Comparison of ENCODE assay signal across 10 cellular contexts in genomic region chr14:75049731-75050201, GRCh38. TPM values are rescaled to one million over a fixed set of nuclear protein-coding genes. Genes with fewer than 3 reads are reported as not detected.
DNase-seq lines count a peak whose midpoint lies in the region; ATAC-seq and TF ChIP-seq lines count a peak whose summit lies in the region.
"Had no signal": no experiment of that assay in that cellular context is flagged by ENCODE, and none has a peak within 500 bp of the region (broad histone marks: within the 10 kb centered on the region; RNA-seq: fewer than 3 reads in every experiment).

No MANE protein-coding gene starts in this region.

- no peak overlapping the region for H2AK5ac ChIP-seq in trophoblast cell (ENCODE audit: low read length)

- peak overlapping the region; percentile 84 to 92 for H3K27ac ChIP-seq in left lung
- H3K27ac ChIP-seq in upper lobe of left lung, result peak overlapping the region; percentile 87 to 93 (median 90)
- H3K27ac ChIP-seq in trophoblast cell (ENCODE audit: low read depth, low read length), result no peak overlapping the region

- intact Hi-C loops in Right ventricle myocardium superior (cut with DNase I) (no loop called here), left cardiac atrium (cut with DNase I) (no loop called here), left lung (cut with DNase I) (no loop called here)

- WGBS in upper lobe of left lung, 2 donors, result 39 to 57% methylated on average over 3 of the region's 3 CpGs
- WGBS in trophoblast cell (ENCODE audit: extremely low coverage, insufficient coverage, insufficient read length), result no CpG with 5 or more reads among the region's 3 CpGs

- peaks cover 27% of the 10 kb centered on the region for H3K36me3 Mint-ChIP-seq in activated naive CD8-positive, alpha-beta T cell

- H3K79me1 ChIP-seq in trophoblast cell (ENCODE audit: low read length), result peaks cover 6% of the 10 kb centered on the region

- H3K4ac ChIP-seq in trophoblast cell (ENCODE audit: low read depth, low read length), result no peak overlapping the region

- no peak overlapping the region for H3K27ac Mint-ChIP-seq in activated naive CD8-positive, alpha-beta T cell

- TF ChIP-seq EP300 in upper lobe of left lung (IDR thresholded peaks at IDR 0.05), result no peak

- TF ChIP-seq POLR2A in upper lobe of left lung (IDR thresholded peaks at IDR 0.05), result no peak

- no peaks in the 10 kb centered on the region for H3K36me3 ChIP-seq in left lung
- H3K36me3 ChIP-seq in upper lobe of left lung, result peaks cover 0 to 6% (median 0%) of the 10 kb centered on the region in 4 donors
- H3K36me3 ChIP-seq in trophoblast cell (ENCODE audit: control insufficient read depth in 1 of 2, insufficient read depth in 2 of 2, low read length in 2 of 2), result peaks cover 0 to 2% of the 10 kb centered on the region in 2 experiments

- H4K91ac ChIP-seq in trophoblast cell (ENCODE audit: low read depth, low read length), result no peak overlapping the region

- no peak overlapping the region for H3K23ac ChIP-seq in trophoblast cell (ENCODE audit: low read length)

- no peaks in the 10 kb centered on the region for H3K9me3 Mint-ChIP-seq in activated naive CD8-positive, alpha-beta T cell (ENCODE audit: low read depth)

- no peak for DNase-seq in Right ventricle myocardium superior
- no peak for DNase-seq in left cardiac atrium
- DNase-seq in left lung, result no peak
- no peak for DNase-seq in upper lobe of left lung
- DNase-seq in effector CD4-positive, alpha-beta T cell, result no peak
- no peak for DNase-seq in RPMI8226
- DNase-seq in trophoblast cell, result no peak
- DNase-seq: dermis blood vessel endothelial cell, NCI-H226 had no signal

- H2BK120ac ChIP-seq in trophoblast cell (ENCODE audit: insufficient read depth, low read length, poor library complexity), result no peak overlapping the region

- no peak overlapping the region for H3K4me2 ChIP-seq in trophoblast cell (ENCODE audit: low read length)

- H2BK5ac ChIP-seq in trophoblast cell (ENCODE audit: low read depth, low read length, poor library complexity), result no peak overlapping the region

- H3K18ac ChIP-seq in trophoblast cell (ENCODE audit: low read length), result no peak overlapping the region

- H4K8ac ChIP-seq in trophoblast cell (ENCODE audit: low read depth, low read length), result no peak overlapping the region

- peaks cover 5% of the 10 kb centered on the region for H3K79me2 ChIP-seq in trophoblast cell (ENCODE audit: control insufficient read depth, insufficient read depth, low read length, poor library complexity)

- no peak overlapping the region for H3K9ac ChIP-seq in trophoblast cell (ENCODE audit: low read length)

- H2AFZ ChIP-seq in trophoblast cell (ENCODE audit: insufficient read depth, low read length, poor library complexity), result no peak overlapping the region

- no peaks in the 10 kb centered on the region for H3K9me3 ChIP-seq in left lung
- H3K9me3 ChIP-seq in upper lobe of left lung, result no peaks in the 10 kb centered on the region
- no peaks in the 10 kb centered on the region for H3K9me3 ChIP-seq in trophoblast cell (ENCODE audit: insufficient read depth, low read depth, low read length)

- TF ChIP-seq CTCF in left lung (IDR thresholded peaks at IDR 0.05) (no peak), upper lobe of left lung (IDR thresholded peaks at IDR 0.05) (no peak)

- peaks cover 0 to 10% of the 10 kb centered on the region in 2 donors for H3K27me3 ChIP-seq in left lung
- no peaks in the 10 kb centered on the region for H3K27me3 ChIP-seq in upper lobe of left lung
- H3K27me3 ChIP-seq in trophoblast cell (ENCODE audit: insufficient read depth, low read length), result no peaks in the 10 kb centered on the region

- H3K14ac ChIP-seq in trophoblast cell (ENCODE audit: low read length), result no peak overlapping the region

- peak overlapping the region; percentile 86 for H3K4me3 Mint-ChIP-seq in activated naive CD8-positive, alpha-beta T cell

- ATAC-seq in Right ventricle myocardium superior (ENCODE audit: poor library complexity) (peak; percentile 9), left cardiac atrium (no peak), left lung (no peak), upper lobe of left lung (ENCODE audit: low FRiP score in 2 of 2) (peak in 1 of 2 donors; percentile 64)

- no peak overlapping the region for H4K12ac ChIP-seq in trophoblast cell (ENCODE audit: low read depth, low read length)

- H3K27me3 Mint-ChIP-seq in activated naive CD8-positive, alpha-beta T cell, result no peaks in the 10 kb centered on the region

- H3K4me3 ChIP-seq in left lung (peak overlapping the region in 1 of 2 donors; percentile 65), upper lobe of left lung (peak overlapping the region in 1 of 4 donors; percentile 61), trophoblast cell (ENCODE audit: low read depth, low read length) (no peak overlapping the region)

- H2BK12ac ChIP-seq in trophoblast cell (ENCODE audit: low read length), result no peak overlapping the region

- H3K4me1 Mint-ChIP-seq in activated naive CD8-positive, alpha-beta T cell (ENCODE audit: low read depth), result peaks cover 62% of the 10 kb centered on the region

- H3K4me1 ChIP-seq in left lung, result peaks cover 0 to 40% of the 10 kb centered on the region in 2 donors
- H3K4me1 ChIP-seq in upper lobe of left lung, result peaks cover 20 to 44% (median 33%) of the 10 kb centered on the region in 4 donors
- peaks cover 0 to 3% of the 10 kb centered on the region in 2 experiments for H3K4me1 ChIP-seq in trophoblast cell (ENCODE audit: control insufficient read depth in 1 of 2, insufficient read depth in 2 of 2, low read length in 2 of 2)

RNA-seq across cellular contexts. Expression of gene MLH3, which starts 1.5 kb away (rescaled TPM):
- total RNA-seq in Right ventricle myocardium superior, result 21.8 TPM
- 10 to 100 TPM; 16.6 to 20.8 TPM for total RNA-seq in left cardiac atrium
- total RNA-seq in left lung, result 10 to 100 TPM; 24.7 to 25.9 TPM
- total RNA-seq in upper lobe of left lung, result 10 to 100 TPM; 15.9 to 87.0 (median 24.5) TPM
- 5.1 and 5.8 TPM in 2 replicates for polyA plus RNA-seq in trophoblast cell (2013)

RNA-seq across cellular contexts. Expression of gene ACYP1, which starts 14.1 kb away (rescaled TPM):
- 11.9 TPM for total RNA-seq in Right ventricle myocardium superior
- 10 to 100 TPM in 1 of 2 donors, 1 to 10 TPM in 1; 7.4 to 13.5 TPM for total RNA-seq in left cardiac atrium
- total RNA-seq in left lung, result 10 to 100 TPM in 1 of 2 donors, 1 to 10 TPM in 1; 9.8 to 15.8 TPM
- total RNA-seq in upper lobe of left lung, result 10 to 100 TPM in 5 of 6 donors, 1 to 10 TPM in 1; 7.9 to 46.1 (median 13.7) TPM
- 26.8 and 30.1 TPM in 2 replicates for polyA plus RNA-seq in trophoblast cell (2013)

RNA-seq across cellular contexts. Expression of gene ZC2HC1C, which starts 19.7 kb away (rescaled TPM):
- 11.3 TPM for total RNA-seq in Right ventricle myocardium superior
- 1 to 10 TPM; 7.5 to 7.8 TPM for total RNA-seq in left cardiac atrium
- total RNA-seq in left lung, result 1 to 10 TPM; 3.1 to 4.6 TPM
- total RNA-seq in upper lobe of left lung, result 10 to 100 TPM in 3 of 6 donors, 1 to 10 TPM in 3; 3.2 to 21.0 (median 9.7) TPM
- 2.1 and 3.1 TPM in 2 replicates for polyA plus RNA-seq in trophoblast cell (2013)

RNA-seq across cellular contexts. Expression of gene EIF2B2, which starts 47.0 kb away (rescaled TPM):
- 29.5 TPM for total RNA-seq in Right ventricle myocardium superior
- total RNA-seq in left cardiac atrium, result 10 to 100 TPM; 27.8 to 30.3 TPM
- total RNA-seq in left lung, result 10 to 100 TPM; 38.7 to 44.4 TPM
- total RNA-seq in upper lobe of left lung, result 10 to 100 TPM; 22.2 to 40.7 (median 32.5) TPM
- polyA plus RNA-seq in trophoblast cell (2013), result 115 and 119 TPM in 2 replicates
